Comparison of ENCODE assay signal across 1 cellular context in the genomic region with DNA sequence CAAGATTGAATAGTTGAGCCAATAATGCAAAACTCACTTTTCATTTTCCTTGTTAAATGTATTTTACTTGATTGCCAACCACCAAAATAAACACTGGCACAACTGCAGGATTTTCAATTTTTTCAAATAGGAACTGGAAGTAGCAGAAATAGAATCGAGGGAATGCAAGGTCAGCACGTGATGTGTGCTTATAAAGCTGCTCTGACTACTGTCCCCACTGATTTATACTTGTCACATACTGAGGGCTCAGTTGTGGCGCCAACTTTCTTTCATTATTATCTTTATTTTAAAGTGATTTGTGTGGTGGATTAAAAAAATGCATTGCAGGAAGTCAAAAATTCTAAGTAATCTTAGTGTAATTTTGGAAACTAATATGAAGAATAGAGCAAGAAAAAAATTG.
TF ChIP-seq lines count a peak whose summit lies in the region.

No MANE protein-coding gene starts in this region.

TF ChIP-seq in WTC11, 78 proteins besides CTCF, POLR2A, EP300 and RAD21 (continued from another document):
- TF ChIP-seq, protein P1, sequence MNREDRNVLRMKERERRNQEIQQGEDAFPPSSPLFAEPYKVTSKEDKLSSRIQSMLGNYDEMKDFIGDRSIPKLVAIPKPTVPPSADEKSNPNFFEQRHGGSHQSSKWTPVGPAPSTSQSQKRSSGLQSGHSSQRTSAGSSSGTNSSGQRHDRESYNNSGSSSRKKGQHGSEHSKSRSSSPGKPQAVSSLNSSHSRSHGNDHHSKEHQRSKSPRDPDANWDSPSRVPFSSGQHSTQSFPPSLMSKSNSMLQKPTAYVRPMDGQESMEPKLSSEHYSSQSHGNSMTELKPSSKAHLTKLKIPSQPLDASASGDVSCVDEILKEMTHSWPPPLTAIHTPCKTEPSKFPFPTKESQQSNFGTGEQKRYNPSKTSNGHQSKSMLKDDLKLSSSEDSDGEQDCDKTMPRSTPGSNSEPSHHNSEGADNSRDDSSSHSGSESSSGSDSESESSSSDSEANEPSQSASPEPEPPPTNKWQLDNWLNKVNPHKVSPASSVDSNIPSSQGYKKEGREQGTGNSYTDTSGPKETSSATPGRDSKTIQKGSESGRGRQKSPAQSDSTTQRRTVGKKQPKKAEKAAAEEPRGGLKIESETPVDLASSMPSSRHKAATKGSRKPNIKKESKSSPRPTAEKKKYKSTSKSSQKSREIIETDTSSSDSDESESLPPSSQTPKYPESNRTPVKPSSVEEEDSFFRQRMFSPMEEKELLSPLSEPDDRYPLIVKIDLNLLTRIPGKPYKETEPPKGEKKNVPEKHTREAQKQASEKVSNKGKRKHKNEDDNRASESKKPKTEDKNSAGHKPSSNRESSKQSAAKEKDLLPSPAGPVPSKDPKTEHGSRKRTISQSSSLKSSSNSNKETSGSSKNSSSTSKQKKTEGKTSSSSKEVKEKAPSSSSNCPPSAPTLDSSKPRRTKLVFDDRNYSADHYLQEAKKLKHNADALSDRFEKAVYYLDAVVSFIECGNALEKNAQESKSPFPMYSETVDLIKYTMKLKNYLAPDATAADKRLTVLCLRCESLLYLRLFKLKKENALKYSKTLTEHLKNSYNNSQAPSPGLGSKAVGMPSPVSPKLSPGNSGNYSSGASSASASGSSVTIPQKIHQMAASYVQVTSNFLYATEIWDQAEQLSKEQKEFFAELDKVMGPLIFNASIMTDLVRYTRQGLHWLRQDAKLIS (CRISPR knock-in tag; IDR thresholded peaks at IDR 0.05; ENCODE audit: borderline replicate concordance), result no peak
- TF ChIP-seq, protein P2, sequence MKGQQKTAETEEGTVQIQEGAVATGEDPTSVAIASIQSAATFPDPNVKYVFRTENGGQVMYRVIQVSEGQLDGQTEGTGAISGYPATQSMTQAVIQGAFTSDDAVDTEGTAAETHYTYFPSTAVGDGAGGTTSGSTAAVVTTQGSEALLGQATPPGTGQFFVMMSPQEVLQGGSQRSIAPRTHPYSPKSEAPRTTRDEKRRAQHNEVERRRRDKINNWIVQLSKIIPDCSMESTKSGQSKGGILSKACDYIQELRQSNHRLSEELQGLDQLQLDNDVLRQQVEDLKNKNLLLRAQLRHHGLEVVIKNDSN (CRISPR knock-in tag; IDR thresholded peaks at IDR 0.05), result no peak
- TF ChIP-seq, protein P3, sequence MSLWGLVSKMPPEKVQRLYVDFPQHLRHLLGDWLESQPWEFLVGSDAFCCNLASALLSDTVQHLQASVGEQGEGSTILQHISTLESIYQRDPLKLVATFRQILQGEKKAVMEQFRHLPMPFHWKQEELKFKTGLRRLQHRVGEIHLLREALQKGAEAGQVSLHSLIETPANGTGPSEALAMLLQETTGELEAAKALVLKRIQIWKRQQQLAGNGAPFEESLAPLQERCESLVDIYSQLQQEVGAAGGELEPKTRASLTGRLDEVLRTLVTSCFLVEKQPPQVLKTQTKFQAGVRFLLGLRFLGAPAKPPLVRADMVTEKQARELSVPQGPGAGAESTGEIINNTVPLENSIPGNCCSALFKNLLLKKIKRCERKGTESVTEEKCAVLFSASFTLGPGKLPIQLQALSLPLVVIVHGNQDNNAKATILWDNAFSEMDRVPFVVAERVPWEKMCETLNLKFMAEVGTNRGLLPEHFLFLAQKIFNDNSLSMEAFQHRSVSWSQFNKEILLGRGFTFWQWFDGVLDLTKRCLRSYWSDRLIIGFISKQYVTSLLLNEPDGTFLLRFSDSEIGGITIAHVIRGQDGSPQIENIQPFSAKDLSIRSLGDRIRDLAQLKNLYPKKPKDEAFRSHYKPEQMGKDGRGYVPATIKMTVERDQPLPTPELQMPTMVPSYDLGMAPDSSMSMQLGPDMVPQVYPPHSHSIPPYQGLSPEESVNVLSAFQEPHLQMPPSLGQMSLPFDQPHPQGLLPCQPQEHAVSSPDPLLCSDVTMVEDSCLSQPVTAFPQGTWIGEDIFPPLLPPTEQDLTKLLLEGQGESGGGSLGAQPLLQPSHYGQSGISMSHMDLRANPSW (CRISPR knock-in tag; conservative IDR thresholded peaks at IDR 0.05; ENCODE audit: low read depth), result no peak
- TF ChIP-seq TEAD4 (CRISPR knock-in tag; IDR thresholded peaks at IDR 0.05), result no peak
- no peak for TF ChIP-seq SOX15 (CRISPR knock-in tag; IDR thresholded peaks at IDR 0.05)
- no peak for TF ChIP-seq KAT7 (CRISPR knock-in tag; IDR thresholded peaks at IDR 0.05; ENCODE audit: borderline replicate concordance)
- no peak for TF ChIP-seq NFE2L1 (CRISPR knock-in tag; IDR thresholded peaks at IDR 0.05)
- TF ChIP-seq, protein P4, sequence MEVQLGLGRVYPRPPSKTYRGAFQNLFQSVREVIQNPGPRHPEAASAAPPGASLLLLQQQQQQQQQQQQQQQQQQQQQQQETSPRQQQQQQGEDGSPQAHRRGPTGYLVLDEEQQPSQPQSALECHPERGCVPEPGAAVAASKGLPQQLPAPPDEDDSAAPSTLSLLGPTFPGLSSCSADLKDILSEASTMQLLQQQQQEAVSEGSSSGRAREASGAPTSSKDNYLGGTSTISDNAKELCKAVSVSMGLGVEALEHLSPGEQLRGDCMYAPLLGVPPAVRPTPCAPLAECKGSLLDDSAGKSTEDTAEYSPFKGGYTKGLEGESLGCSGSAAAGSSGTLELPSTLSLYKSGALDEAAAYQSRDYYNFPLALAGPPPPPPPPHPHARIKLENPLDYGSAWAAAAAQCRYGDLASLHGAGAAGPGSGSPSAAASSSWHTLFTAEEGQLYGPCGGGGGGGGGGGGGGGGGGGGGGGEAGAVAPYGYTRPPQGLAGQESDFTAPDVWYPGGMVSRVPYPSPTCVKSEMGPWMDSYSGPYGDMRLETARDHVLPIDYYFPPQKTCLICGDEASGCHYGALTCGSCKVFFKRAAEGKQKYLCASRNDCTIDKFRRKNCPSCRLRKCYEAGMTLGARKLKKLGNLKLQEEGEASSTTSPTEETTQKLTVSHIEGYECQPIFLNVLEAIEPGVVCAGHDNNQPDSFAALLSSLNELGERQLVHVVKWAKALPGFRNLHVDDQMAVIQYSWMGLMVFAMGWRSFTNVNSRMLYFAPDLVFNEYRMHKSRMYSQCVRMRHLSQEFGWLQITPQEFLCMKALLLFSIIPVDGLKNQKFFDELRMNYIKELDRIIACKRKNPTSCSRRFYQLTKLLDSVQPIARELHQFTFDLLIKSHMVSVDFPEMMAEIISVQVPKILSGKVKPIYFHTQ (CRISPR knock-in tag; IDR thresholded peaks at IDR 0.05), result no peak
- TF ChIP-seq, protein P5, sequence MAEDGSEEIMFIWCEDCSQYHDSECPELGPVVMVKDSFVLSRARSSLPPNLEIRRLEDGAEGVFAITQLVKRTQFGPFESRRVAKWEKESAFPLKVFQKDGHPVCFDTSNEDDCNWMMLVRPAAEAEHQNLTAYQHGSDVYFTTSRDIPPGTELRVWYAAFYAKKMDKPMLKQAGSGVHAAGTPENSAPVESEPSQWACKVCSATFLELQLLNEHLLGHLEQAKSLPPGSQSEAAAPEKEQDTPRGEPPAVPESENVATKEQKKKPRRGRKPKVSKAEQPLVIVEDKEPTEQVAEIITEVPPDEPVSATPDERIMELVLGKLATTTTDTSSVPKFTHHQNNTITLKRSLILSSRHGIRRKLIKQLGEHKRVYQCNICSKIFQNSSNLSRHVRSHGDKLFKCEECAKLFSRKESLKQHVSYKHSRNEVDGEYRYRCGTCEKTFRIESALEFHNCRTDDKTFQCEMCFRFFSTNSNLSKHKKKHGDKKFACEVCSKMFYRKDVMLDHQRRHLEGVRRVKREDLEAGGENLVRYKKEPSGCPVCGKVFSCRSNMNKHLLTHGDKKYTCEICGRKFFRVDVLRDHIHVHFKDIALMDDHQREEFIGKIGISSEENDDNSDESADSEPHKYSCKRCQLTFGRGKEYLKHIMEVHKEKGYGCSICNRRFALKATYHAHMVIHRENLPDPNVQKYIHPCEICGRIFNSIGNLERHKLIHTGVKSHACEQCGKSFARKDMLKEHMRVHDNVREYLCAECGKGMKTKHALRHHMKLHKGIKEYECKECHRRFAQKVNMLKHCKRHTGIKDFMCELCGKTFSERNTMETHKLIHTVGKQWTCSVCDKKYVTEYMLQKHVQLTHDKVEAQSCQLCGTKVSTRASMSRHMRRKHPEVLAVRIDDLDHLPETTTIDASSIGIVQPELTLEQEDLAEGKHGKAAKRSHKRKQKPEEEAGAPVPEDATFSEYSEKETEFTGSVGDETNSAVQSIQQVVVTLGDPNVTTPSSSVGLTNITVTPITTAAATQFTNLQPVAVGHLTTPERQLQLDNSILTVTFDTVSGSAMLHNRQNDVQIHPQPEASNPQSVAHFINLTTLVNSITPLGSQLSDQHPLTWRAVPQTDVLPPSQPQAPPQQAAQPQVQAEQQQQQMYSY (CRISPR knock-in tag; IDR thresholded peaks at IDR 0.05), result no peak
- TF ChIP-seq, protein P6, sequence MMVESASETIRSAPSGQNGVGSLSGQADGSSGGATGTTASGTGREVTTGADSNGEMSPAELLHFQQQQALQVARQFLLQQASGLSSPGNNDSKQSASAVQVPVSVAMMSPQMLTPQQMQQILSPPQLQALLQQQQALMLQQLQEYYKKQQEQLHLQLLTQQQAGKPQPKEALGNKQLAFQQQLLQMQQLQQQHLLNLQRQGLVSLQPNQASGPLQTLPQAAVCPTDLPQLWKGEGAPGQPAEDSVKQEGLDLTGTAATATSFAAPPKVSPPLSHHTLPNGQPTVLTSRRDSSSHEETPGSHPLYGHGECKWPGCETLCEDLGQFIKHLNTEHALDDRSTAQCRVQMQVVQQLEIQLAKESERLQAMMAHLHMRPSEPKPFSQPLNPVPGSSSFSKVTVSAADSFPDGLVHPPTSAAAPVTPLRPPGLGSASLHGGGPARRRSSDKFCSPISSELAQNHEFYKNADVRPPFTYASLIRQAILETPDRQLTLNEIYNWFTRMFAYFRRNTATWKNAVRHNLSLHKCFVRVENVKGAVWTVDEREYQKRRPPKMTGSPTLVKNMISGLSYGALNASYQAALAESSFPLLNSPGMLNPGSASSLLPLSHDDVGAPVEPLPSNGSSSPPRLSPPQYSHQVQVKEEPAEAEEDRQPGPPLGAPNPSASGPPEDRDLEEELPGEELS (CRISPR knock-in tag; IDR thresholded peaks at IDR 0.05), result no peak
- TF ChIP-seq FOXJ3 (CRISPR knock-in tag; IDR thresholded peaks at IDR 0.05; ENCODE audit: borderline replicate concordance), result no peak
- TF ChIP-seq, protein P7, sequence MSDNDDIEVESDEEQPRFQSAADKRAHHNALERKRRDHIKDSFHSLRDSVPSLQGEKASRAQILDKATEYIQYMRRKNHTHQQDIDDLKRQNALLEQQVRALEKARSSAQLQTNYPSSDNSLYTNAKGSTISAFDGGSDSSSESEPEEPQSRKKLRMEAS (CRISPR knock-in tag; IDR thresholded peaks at IDR 0.05), result no peak
- TF ChIP-seq, protein P8, sequence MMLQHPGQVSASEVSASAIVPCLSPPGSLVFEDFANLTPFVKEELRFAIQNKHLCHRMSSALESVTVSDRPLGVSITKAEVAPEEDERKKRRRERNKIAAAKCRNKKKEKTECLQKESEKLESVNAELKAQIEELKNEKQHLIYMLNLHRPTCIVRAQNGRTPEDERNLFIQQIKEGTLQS (CRISPR knock-in tag; conservative IDR thresholded peaks at IDR 0.05), result no peak
- no peak for TF ChIP-seq PRRX2 (CRISPR knock-in tag; IDR thresholded peaks at IDR 0.05)
- TF ChIP-seq NR2C2 (CRISPR knock-in tag; IDR thresholded peaks at IDR 0.05), result no peak
- TF ChIP-seq, protein P9, sequence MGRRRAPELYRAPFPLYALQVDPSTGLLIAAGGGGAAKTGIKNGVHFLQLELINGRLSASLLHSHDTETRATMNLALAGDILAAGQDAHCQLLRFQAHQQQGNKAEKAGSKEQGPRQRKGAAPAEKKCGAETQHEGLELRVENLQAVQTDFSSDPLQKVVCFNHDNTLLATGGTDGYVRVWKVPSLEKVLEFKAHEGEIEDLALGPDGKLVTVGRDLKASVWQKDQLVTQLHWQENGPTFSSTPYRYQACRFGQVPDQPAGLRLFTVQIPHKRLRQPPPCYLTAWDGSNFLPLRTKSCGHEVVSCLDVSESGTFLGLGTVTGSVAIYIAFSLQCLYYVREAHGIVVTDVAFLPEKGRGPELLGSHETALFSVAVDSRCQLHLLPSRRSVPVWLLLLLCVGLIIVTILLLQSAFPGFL (CRISPR knock-in tag; IDR thresholded peaks at IDR 0.05; ENCODE audit: borderline replicate concordance), result no peak
- TF ChIP-seq, protein P10, sequence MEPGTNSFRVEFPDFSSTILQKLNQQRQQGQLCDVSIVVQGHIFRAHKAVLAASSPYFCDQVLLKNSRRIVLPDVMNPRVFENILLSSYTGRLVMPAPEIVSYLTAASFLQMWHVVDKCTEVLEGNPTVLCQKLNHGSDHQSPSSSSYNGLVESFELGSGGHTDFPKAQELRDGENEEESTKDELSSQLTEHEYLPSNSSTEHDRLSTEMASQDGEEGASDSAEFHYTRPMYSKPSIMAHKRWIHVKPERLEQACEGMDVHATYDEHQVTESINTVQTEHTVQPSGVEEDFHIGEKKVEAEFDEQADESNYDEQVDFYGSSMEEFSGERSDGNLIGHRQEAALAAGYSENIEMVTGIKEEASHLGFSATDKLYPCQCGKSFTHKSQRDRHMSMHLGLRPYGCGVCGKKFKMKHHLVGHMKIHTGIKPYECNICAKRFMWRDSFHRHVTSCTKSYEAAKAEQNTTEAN (CRISPR knock-in tag; IDR thresholded peaks at IDR 0.05), result no peak
- TF ChIP-seq, protein P11, sequence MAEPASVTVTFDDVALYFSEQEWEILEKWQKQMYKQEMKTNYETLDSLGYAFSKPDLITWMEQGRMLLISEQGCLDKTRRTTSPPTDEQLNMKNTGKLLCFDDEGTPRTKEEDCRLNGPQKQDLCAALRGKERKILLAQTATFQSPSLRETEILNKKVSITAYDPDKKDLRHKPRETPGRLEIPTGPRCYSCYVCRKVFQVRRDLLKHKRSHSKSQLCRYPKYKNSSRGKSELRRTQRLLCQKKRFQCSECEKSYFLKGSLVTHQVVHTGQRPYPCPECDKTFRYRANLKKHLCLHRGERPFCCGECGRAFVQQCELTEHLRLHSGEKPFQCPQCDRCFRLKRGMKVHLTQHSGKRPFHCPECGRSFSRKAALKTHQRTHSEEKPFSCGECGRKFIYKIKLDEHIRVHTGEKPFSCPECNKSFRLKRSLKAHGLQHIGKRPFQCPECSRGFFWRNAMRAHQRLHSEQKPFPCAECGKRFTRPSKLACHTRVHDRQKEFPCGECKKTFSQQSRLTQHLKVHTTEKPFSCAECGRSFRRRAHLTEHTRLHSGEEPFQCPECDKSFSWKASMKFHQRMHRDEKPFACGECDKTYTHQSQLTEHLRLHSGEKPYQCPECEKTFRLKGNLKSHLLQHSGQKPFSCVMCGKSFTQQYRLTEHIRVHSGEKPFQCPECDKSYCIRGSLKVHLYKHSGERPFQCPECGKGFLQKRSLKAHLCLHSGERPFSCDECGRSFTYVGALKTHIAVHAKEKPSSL (CRISPR knock-in tag; conservative IDR thresholded peaks at IDR 0.05), result no peak
